Comparison of ENCODE assay signal across 1 cellular context in the genomic region with DNA sequence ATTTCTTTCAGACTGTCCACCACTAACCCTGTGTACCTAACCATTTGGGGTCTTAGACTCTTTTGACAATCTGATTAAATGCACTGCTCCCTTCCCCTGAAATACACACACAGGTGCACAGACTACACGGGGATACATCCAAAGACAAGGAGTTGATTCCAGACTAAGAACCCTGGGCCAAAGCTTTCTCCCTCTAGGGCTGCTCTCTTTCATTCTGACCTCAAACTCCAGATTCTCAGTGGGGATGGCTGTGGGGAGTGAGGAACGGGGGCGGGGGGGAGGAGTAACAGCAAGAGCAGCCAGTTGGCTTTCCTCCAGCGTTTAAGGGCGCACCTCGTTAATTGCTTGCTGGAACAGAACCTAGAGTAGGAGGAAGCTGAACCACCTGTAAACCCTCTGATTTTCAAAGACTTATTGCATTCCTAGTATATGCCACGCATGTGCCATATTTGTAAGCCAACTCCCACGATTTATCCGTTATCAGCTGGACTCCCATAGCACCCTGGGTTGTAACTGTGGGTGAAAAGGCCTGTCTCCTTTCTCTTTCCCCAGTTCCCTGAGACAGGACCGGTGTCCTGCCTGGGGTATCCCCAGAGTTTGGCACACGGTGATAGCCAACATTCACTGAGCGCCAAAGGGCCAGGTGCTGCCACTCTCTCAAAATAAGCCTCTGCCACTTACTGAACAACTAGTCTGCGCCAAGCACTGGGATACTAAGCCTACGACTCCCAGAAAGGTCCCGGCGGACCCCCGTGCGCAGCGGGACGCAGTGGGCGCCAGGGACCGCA.
TF ChIP-seq lines count a peak whose summit lies in the region.

No MANE protein-coding gene starts in this region.

TF ChIP-seq in endothelial cell of umbilical vein, 7 proteins besides CTCF, POLR2A, EP300 and RAD21:
- TF ChIP-seq EZH2 (IDR thresholded peaks at IDR 0.05; ENCODE audit: borderline replicate concordance, low read depth, low read length, severe bottlenecking) = no peak
- no peak for TF ChIP-seq JUN (IDR thresholded peaks at IDR 0.05; ENCODE audit: borderline replicate concordance, insufficient read depth, insufficient read length, low read depth)
- TF ChIP-seq FOS (IDR thresholded peaks at IDR 0.05; ENCODE audit: borderline replicate concordance, insufficient read depth, low read length) = no peak
- TF ChIP-seq GATA2 (IDR thresholded peaks at IDR 0.05; ENCODE audit: insufficient read depth, insufficient read length, low read depth, low read length) = no peak
- TF ChIP-seq POLR2AphosphoS5 (IDR thresholded peaks at IDR 0.05; ENCODE audit: insufficient read depth, low read depth, low read length) = no peak
- TF ChIP-seq MYC (IDR thresholded peaks at IDR 0.05; ENCODE audit: low read depth, low read length) = no peak
- TF ChIP-seq, protein P1, sequence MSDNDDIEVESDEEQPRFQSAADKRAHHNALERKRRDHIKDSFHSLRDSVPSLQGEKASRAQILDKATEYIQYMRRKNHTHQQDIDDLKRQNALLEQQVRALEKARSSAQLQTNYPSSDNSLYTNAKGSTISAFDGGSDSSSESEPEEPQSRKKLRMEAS (IDR thresholded peaks at IDR 0.05; ENCODE audit: insufficient read depth, insufficient read length) = no peak
TF ChIP-seq in endothelial cell of umbilical vein: peak in this region for 0.
